In genomic region chr1:161012420-161012819, GRCh38 we compare ENCODE assay signal across 15 cellular contexts. TPM values are rescaled to one million over a fixed set of nuclear protein-coding genes. Genes with fewer than 3 reads are reported as not detected.
A peak's percentile ranks its signal among the peaks of the same experiment; 100 is the strongest.
DNase-seq lines count a peak whose midpoint lies in the region; ATAC-seq, FAIRE-seq and TF ChIP-seq lines count a peak whose summit lies in the region.
"Had no signal": no experiment of that assay in that cellular context is flagged by ENCODE, and none has a peak within 500 bp of the region (broad histone marks: within the 10 kb centered on the region; RNA-seq: fewer than 3 reads in every experiment).

No MANE protein-coding gene starts in this region.

- no peak for DNase-seq in activated CD4-positive, alpha-beta T cell treated with anti-CD3 and anti-CD28 coated beads, Interleukin-2, amount 10 ng/mL, durations not matched to agents 7 days and 5 days
- no peak for DNase-seq in activated CD4-positive, alpha-beta T cell treated with anti-CD3 and anti-CD28 coated beads, Interleukin-2, amount 10 ng/mL, durations not matched to agents 24 days and 14 days
- DNase-seq in SJSA1 (ENCODE audit: low read depth in 1 of 2, low spot score in 2 of 2) (no peak), left lung (no peak), spleen (no peak), activated gamma-delta T cell (lab: John Stamatoyannopoulos, UW) (no peak), pancreas (no peak)
- DNase-seq: NCI-H2107 had no signal

- TF ChIP-seq POLR2A in spleen (IDR thresholded peaks at IDR 0.05), result no peak

- intact Hi-C loops in activated CD4-positive, alpha-beta T cell treated with anti-CD3 and anti-CD28 coated beads, Interleukin-2, amount 10 ng/mL, durations not matched to agents 24 days and 14 days (cut with micrococcal nuclease), result no loop called here
- intact Hi-C loops in left lung (cut with DNase I) (no loop called here), spleen (cut with DNase I; ENCODE audit: low total_unique reads) (no loop called here), pancreas (cut with DNase I) (no loop called here)

- WGBS in spleen, 5 donors, result 91 to 96% (median 92%) methylated on average over 3 of the region's 3 CpGs
- WGBS in pancreas, 2 donors, result 87 to 89% methylated on average over 3 of the region's 3 CpGs

- no peak for TF ChIP-seq CTCF in left lung (IDR thresholded peaks at IDR 0.05)
- no peak for TF ChIP-seq CTCF in spleen (IDR thresholded peaks at IDR 0.05 in 8 of 11, conservative IDR thresholded peaks at IDR 0.05 in 3 of 11)
- TF ChIP-seq CTCF in pancreas (IDR thresholded peaks at IDR 0.05), result no peak

- H3K9me3 ChIP-seq in SJSA1 (replicated peaks) (no peaks in the 10 kb centered on the region), left lung (no peaks in the 10 kb centered on the region), spleen (no peaks in the 10 kb centered on the region), pancreas (no peaks in the 10 kb centered on the region)

- CTCF ChIA-PET in activated CD4-positive, alpha-beta T cell treated with anti-CD3 and anti-CD28 coated beads, Interleukin-2, amount 10 ng/mL, durations not matched to agents 7 days and 5 days (lab: Charles Lee), result interaction anchor here (0.6 to 0.7 kb wide), 2 partner anchors 153 to 337 kb away, joined by 3 read pairs; no protein-coding TSS in a partner anchor

- H3K27ac Mint-ChIP-seq in activated CD4-positive, alpha-beta T cell treated with anti-CD3 and anti-CD28 coated beads, Interleukin-2, amount 10 ng/mL, durations not matched to agents 7 days and 5 days, result peak overlapping the region; percentile 93
- no peak overlapping the region for H3K27ac Mint-ChIP-seq in activated CD4-positive, alpha-beta T cell treated with anti-CD3 and anti-CD28 coated beads, Interleukin-2, amount 10 ng/mL, durations not matched to agents 24 days and 14 days

- POLR2A ChIA-PET in activated CD4-positive, alpha-beta T cell treated with anti-CD3 and anti-CD28 coated beads, Interleukin-2, amount 10 ng/mL, durations not matched to agents 7 days and 5 days (lab: Charles Lee), result no interaction called here

- no peak for FAIRE-seq in pancreas (lab: Jason Lieb, UNC)
- FAIRE-seq: colon, D721Med had no signal

- no peaks in the 10 kb centered on the region for H3K27me3 Mint-ChIP-seq in activated CD4-positive, alpha-beta T cell treated with anti-CD3 and anti-CD28 coated beads, Interleukin-2, amount 10 ng/mL, durations not matched to agents 7 days and 5 days
- no peaks in the 10 kb centered on the region for H3K27me3 Mint-ChIP-seq in activated CD4-positive, alpha-beta T cell treated with anti-CD3 and anti-CD28 coated beads, Interleukin-2, amount 10 ng/mL, durations not matched to agents 24 days and 14 days
- H3K27me3 Mint-ChIP-seq: stimulated activated naive CD8-positive, alpha-beta T cell treated with anti-CD3 and anti-CD28 coated beads, Interleukin-15, Interleukin-2, amounts not matched to agents 100 ng/mL and 50 ng/mL, for 24 hours had no signal

- peaks cover 25% of the 10 kb centered on the region for H3K4me1 Mint-ChIP-seq in activated CD4-positive, alpha-beta T cell treated with anti-CD3 and anti-CD28 coated beads, Interleukin-2, amount 10 ng/mL, durations not matched to agents 7 days and 5 days
- H3K4me1 Mint-ChIP-seq in activated CD4-positive, alpha-beta T cell treated with anti-CD3 and anti-CD28 coated beads, Interleukin-2, amount 10 ng/mL, durations not matched to agents 24 days and 14 days, result peaks cover 33% of the 10 kb centered on the region

- no peaks in the 10 kb centered on the region for H3K36me3 Mint-ChIP-seq in activated CD4-positive, alpha-beta T cell treated with anti-CD3 and anti-CD28 coated beads, Interleukin-2, amount 10 ng/mL, durations not matched to agents 7 days and 5 days (ENCODE audit: low read depth)
- peaks cover 2% of the 10 kb centered on the region for H3K36me3 Mint-ChIP-seq in activated CD4-positive, alpha-beta T cell treated with anti-CD3 and anti-CD28 coated beads, Interleukin-2, amount 10 ng/mL, durations not matched to agents 24 days and 14 days (ENCODE audit: low read depth)

- no peaks in the 10 kb centered on the region for H3K9me3 Mint-ChIP-seq in activated CD4-positive, alpha-beta T cell treated with anti-CD3 and anti-CD28 coated beads, Interleukin-2, amount 10 ng/mL, durations not matched to agents 7 days and 5 days
- no peaks in the 10 kb centered on the region for H3K9me3 Mint-ChIP-seq in activated CD4-positive, alpha-beta T cell treated with anti-CD3 and anti-CD28 coated beads, Interleukin-2, amount 10 ng/mL, durations not matched to agents 24 days and 14 days
- H3K9me3 Mint-ChIP-seq: stimulated activated naive CD8-positive, alpha-beta T cell treated with anti-CD3 and anti-CD28 coated beads, Interleukin-15, Interleukin-2, amounts not matched to agents 100 ng/mL and 50 ng/mL, for 24 hours had no signal

- H3K4me3 ChIP-seq in SJSA1 (no peak overlapping the region), left lung (no peak overlapping the region), spleen (peak overlapping the region in 1 of 8 donors; percentile 67), pancreas (no peak overlapping the region)

- H3K27me3 ChIP-seq in SJSA1 (replicated peaks) (no peaks in the 10 kb centered on the region), left lung (no peaks in the 10 kb centered on the region), spleen (replicated peaks in 1 of 7) (no peaks in the 10 kb centered on the region), pancreas (no peaks in the 10 kb centered on the region)

- H3K27ac ChIP-seq in SJSA1 (peak overlapping the region; percentile 75), left lung (peak overlapping the region; percentile 91 to 93), spleen (peak overlapping the region; percentile 85 to 98 (median 92)), pancreas (peak overlapping the region in 2 of 4 donors; percentile 82 to 94)
- H3K27ac ChIP-seq: 22Rv1 had no signal

- no peaks in the 10 kb centered on the region for H3K36me3 ChIP-seq in SJSA1
- H3K36me3 ChIP-seq in left lung, result no peaks in the 10 kb centered on the region
- H3K36me3 ChIP-seq in spleen, result no peaks in the 10 kb centered on the region
- H3K36me3 ChIP-seq in pancreas, result no peaks in the 10 kb centered on the region

- H3K4me1 ChIP-seq in SJSA1 (replicated peaks), result peaks cover 16% of the 10 kb centered on the region
- H3K4me1 ChIP-seq in left lung, result peaks cover 16 to 88% of the 10 kb centered on the region in 2 donors
- peaks cover 11 to 78% (median 50%) of the 10 kb centered on the region in 6 donors for H3K4me1 ChIP-seq in spleen
- peaks cover 14 to 36% (median 14%) of the 10 kb centered on the region in 3 donors for H3K4me1 ChIP-seq in pancreas

- ATAC-seq in left lung (no peak), pancreas (no peak), HG03025 (IDR thresholded peaks at IDR 0.05; ENCODE audit: low FRiP score, unreplicated experiment) (no peak)

- H3K4me3 Mint-ChIP-seq in activated CD4-positive, alpha-beta T cell treated with anti-CD3 and anti-CD28 coated beads, Interleukin-2, amount 10 ng/mL, durations not matched to agents 7 days and 5 days, result no peak overlapping the region
- H3K4me3 Mint-ChIP-seq in activated CD4-positive, alpha-beta T cell treated with anti-CD3 and anti-CD28 coated beads, Interleukin-2, amount 10 ng/mL, durations not matched to agents 24 days and 14 days, result no peak overlapping the region

RNA-seq across cellular contexts. Expression of gene F11R, which starts 8.5 kb away (rescaled TPM):
- 10 to 100 TPM; 14.1 to 15.6 TPM for total RNA-seq in activated CD4-positive, alpha-beta T cell treated with anti-CD3 and anti-CD28 coated beads, Interleukin-2, amount 10 ng/mL, durations not matched to agents 7 days and 5 days
- 9.1 and 21.4 TPM in 2 replicates for total RNA-seq in activated CD4-positive, alpha-beta T cell treated with anti-CD3 and anti-CD28 coated beads, Interleukin-2, amount 10 ng/mL, durations not matched to agents 24 days and 14 days
- 3.2 and 4.5 TPM in 2 replicates for total RNA-seq in SJSA1 (2014; rRNA removed; shearing (Covaris generic))
- total RNA-seq in left lung (100 to 1,000 TPM; 142 to 164 TPM), spleen (10 to 100 TPM; 46.7 to 77.2 (median 56.8) TPM), pancreas (10 to 100 TPM; 30.0 to 59.5 (median 38.2) TPM)
- polyA plus RNA-seq in spleen (10 to 100 TPM in 1 of 3 donors, 1 to 10 TPM in 2; 6.4 to 16.5 (median 8.4) TPM), pancreas (10 to 100 TPM; 22.7 to 23.6 TPM)

RNA-seq across cellular contexts. Expression of gene TSTD1, which starts 26.3 kb away (rescaled TPM):
- total RNA-seq in activated CD4-positive, alpha-beta T cell treated with anti-CD3 and anti-CD28 coated beads, Interleukin-2, amount 10 ng/mL, durations not matched to agents 7 days and 5 days, result 10 to 100 TPM; 33.5 to 43.6 TPM
- 41.7 and 49.7 TPM in 2 replicates for total RNA-seq in activated CD4-positive, alpha-beta T cell treated with anti-CD3 and anti-CD28 coated beads, Interleukin-2, amount 10 ng/mL, durations not matched to agents 24 days and 14 days
- total RNA-seq in SJSA1 (2014; rRNA removed; shearing (Covaris generic)), result 3.1 TPM in 1 of 2 replicates, not detected in the other
- 10 to 100 TPM; 35.1 to 73.5 TPM for total RNA-seq in left lung
- total RNA-seq in spleen, result 10 to 100 TPM; 24.3 to 31.9 (median 29.7) TPM
- 100 to 1,000 TPM in 1 of 3 donors, 10 to 100 TPM in 2; 87.6 to 141 (median 94.2) TPM for polyA plus RNA-seq in spleen
- 10 to 100 TPM; 24.8 to 43.8 (median 32.1) TPM for total RNA-seq in pancreas
- 100 to 1,000 TPM in 1 of 2 donors, 10 to 100 TPM in 1; 69.0 to 131 TPM for polyA plus RNA-seq in pancreas

RNA-seq across cellular contexts. Expression of gene USF1, which starts 33.4 kb away (rescaled TPM):
- 10 to 100 TPM; 78.0 to 81.2 TPM for total RNA-seq in activated CD4-positive, alpha-beta T cell treated with anti-CD3 and anti-CD28 coated beads, Interleukin-2, amount 10 ng/mL, durations not matched to agents 7 days and 5 days
- total RNA-seq in activated CD4-positive, alpha-beta T cell treated with anti-CD3 and anti-CD28 coated beads, Interleukin-2, amount 10 ng/mL, durations not matched to agents 24 days and 14 days, result 46.5 and 48.6 TPM in 2 replicates
- 63.2 and 68.1 TPM in 2 replicates for total RNA-seq in SJSA1 (2014; rRNA removed; shearing (Covaris generic))
- 10 to 100 TPM; 56.1 to 72.4 TPM for total RNA-seq in left lung
- 100 to 1,000 TPM; 113 to 158 (median 123) TPM for total RNA-seq in spleen
- 100 to 1,000 TPM; 132 to 339 (median 228) TPM for polyA plus RNA-seq in spleen
- total RNA-seq in pancreas, result 10 to 100 TPM; 15.8 to 33.2 (median 21.7) TPM
- polyA plus RNA-seq in pancreas, result 100 to 1,000 TPM in 1 of 2 donors, 10 to 100 TPM in 1; 89.4 to 118 TPM

RNA-seq across cellular contexts. Expression of gene ARHGAP30, which starts 57.3 kb away (rescaled TPM):
- 100 to 1,000 TPM; 244 to 304 TPM for total RNA-seq in activated CD4-positive, alpha-beta T cell treated with anti-CD3 and anti-CD28 coated beads, Interleukin-2, amount 10 ng/mL, durations not matched to agents 7 days and 5 days
- 134 and 139 TPM in 2 replicates for total RNA-seq in activated CD4-positive, alpha-beta T cell treated with anti-CD3 and anti-CD28 coated beads, Interleukin-2, amount 10 ng/mL, durations not matched to agents 24 days and 14 days
- total RNA-seq in SJSA1 (2014; rRNA removed; shearing (Covaris generic)), result not detected in 2 replicates
- total RNA-seq in left lung, result 10 to 100 TPM; 18.8 to 57.7 TPM
- 100 to 1,000 TPM; 103 to 145 (median 129) TPM for total RNA-seq in spleen
- polyA plus RNA-seq in spleen, result 10 to 100 TPM; 28.8 to 81.5 (median 31.1) TPM
- total RNA-seq in pancreas, result 1 to 10 TPM in 4 of 6 donors, under 1 TPM in 2; 0.43 to 9.1 (median 1.9) TPM
- 1 to 10 TPM in 1 of 2 donors, under 1 TPM in 1; 0.70 to 2.0 TPM for polyA plus RNA-seq in pancreas
- total RNA-seq: renal cortical epithelial cell had no signal

RNA-seq across cellular contexts. Expression of gene ITLN2, which starts 57.8 kb away (rescaled TPM):
- not detected for total RNA-seq in activated CD4-positive, alpha-beta T cell treated with anti-CD3 and anti-CD28 coated beads, Interleukin-2, amount 10 ng/mL, durations not matched to agents 7 days and 5 days
- total RNA-seq in activated CD4-positive, alpha-beta T cell treated with anti-CD3 and anti-CD28 coated beads, Interleukin-2, amount 10 ng/mL, durations not matched to agents 24 days and 14 days, result not detected in 2 replicates
- total RNA-seq in SJSA1 (2014; rRNA removed; shearing (Covaris generic)), result not detected in 2 replicates
- total RNA-seq in left lung (1 to 10 TPM; 1.5 to 1.8 TPM), spleen (not detected), pancreas (not detected)
- polyA plus RNA-seq in spleen (not detected), pancreas (under 1 TPM in 1 of 2 donors, not detected in 1; 0.19 TPM)
- total RNA-seq: M059J, renal cortical epithelial cell had no signal
